Comparison of ENCODE assay signal across 3 cellular contexts in the genomic region with DNA sequence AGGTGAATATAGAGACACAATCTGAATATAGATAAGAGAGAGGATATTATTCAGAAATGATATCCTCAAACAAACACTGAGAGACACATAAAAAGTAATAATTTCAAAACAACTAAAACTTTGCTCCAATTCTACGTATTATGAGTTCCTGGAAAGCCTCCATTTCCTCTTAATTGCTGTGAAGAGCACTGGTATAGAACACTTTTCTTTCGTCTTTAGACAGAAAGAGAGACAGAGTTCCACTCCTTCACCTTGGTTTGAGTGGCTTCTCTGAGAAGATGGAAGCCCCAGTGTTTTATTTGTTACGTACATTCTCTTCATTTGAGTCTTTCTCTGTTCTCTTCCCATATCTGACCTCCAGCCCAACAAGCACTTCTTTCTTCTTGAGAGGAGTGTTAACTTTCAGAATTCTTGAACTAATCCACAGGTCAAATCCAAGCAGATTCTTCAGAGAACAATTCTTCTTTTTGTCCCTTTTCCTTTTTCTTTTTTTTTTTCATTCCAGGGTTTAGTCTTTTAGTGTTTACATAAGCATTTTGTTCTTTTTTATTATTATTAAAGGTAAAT.
TF ChIP-seq lines count a peak whose summit lies in the region.

No MANE protein-coding gene starts in this region.

TF ChIP-seq in SK-N-SH, 30 proteins besides CTCF, POLR2A, EP300 and RAD21:
- no peak for TF ChIP-seq GATA2 (CRISPR knock-in tag; IDR thresholded peaks at IDR 0.05)

TF ChIP-seq in SK-N-SH treated with all-trans-retinoic acid at 6 μM for 48 hours, 23 proteins besides CTCF, POLR2A, EP300 and RAD21:
- TF ChIP-seq, protein P1, sequence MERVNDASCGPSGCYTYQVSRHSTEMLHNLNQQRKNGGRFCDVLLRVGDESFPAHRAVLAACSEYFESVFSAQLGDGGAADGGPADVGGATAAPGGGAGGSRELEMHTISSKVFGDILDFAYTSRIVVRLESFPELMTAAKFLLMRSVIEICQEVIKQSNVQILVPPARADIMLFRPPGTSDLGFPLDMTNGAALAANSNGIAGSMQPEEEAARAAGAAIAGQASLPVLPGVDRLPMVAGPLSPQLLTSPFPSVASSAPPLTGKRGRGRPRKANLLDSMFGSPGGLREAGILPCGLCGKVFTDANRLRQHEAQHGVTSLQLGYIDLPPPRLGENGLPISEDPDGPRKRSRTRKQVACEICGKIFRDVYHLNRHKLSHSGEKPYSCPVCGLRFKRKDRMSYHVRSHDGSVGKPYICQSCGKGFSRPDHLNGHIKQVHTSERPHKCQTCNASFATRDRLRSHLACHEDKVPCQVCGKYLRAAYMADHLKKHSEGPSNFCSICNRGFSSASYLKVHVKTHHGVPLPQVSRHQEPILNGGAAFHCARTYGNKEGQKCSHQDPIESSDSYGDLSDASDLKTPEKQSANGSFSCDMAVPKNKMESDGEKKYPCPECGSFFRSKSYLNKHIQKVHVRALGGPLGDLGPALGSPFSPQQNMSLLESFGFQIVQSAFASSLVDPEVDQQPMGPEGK (CRISPR knock-in tag; IDR thresholded peaks at IDR 0.05; ENCODE audit: borderline replicate concordance): no peak
- TF ChIP-seq ZNF565 (CRISPR knock-in tag; conservative IDR thresholded peaks at IDR 0.05; ENCODE audit: low read depth) (no peak), ISL1 (CRISPR knock-in tag; IDR thresholded peaks at IDR 0.05) (no peak), ZFP30 (CRISPR knock-in tag; IDR thresholded peaks at IDR 0.05) (no peak), BACH2 (CRISPR knock-in tag; IDR thresholded peaks at IDR 0.05; ENCODE audit: borderline replicate concordance) (no peak), ZNF70 (CRISPR knock-in tag; IDR thresholded peaks at IDR 0.05) (no peak), CSRNP3 (CRISPR knock-in tag; IDR thresholded peaks at IDR 0.05) (no peak), RARB (CRISPR knock-in tag; IDR thresholded peaks at IDR 0.05) (no peak), GLIS3 (CRISPR knock-in tag; IDR thresholded peaks at IDR 0.05) (no peak), TOX (CRISPR knock-in tag; IDR thresholded peaks at IDR 0.05; ENCODE audit: borderline replicate concordance) (no peak), PPARA (CRISPR knock-in tag; IDR thresholded peaks at IDR 0.05; ENCODE audit: borderline replicate concordance) (no peak), POU6F1 (CRISPR knock-in tag; IDR thresholded peaks at IDR 0.05; ENCODE audit: borderline replicate concordance, low read depth) (no peak), TCF4 (CRISPR knock-in tag; IDR thresholded peaks at IDR 0.05; ENCODE audit: borderline replicate concordance) (no peak), TSHZ2 (CRISPR knock-in tag; IDR thresholded peaks at IDR 0.05) (no peak)
- TF ChIP-seq, protein P2, sequence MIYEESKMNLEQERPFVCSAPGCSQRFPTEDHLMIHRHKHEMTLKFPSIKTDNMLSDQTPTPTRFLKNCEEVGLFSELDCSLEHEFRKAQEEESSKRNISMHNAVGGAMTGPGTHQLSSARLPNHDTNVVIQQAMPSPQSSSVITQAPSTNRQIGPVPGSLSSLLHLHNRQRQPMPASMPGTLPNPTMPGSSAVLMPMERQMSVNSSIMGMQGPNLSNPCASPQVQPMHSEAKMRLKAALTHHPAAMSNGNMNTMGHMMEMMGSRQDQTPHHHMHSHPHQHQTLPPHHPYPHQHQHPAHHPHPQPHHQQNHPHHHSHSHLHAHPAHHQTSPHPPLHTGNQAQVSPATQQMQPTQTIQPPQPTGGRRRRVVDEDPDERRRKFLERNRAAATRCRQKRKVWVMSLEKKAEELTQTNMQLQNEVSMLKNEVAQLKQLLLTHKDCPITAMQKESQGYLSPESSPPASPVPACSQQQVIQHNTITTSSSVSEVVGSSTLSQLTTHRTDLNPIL (CRISPR knock-in tag; IDR thresholded peaks at IDR 0.05; ENCODE audit: low read depth): no peak

TF ChIP-seq in K562, 482 proteins besides CTCF, POLR2A, EP300 and RAD21:
- TF ChIP-seq STAT5A (IDR thresholded peaks at IDR 0.05; ENCODE audit: borderline replicate concordance, low read length) (no peak), RBBP5 (IDR thresholded peaks at IDR 0.05; ENCODE audit: borderline replicate concordance, insufficient read depth, low read length, poor library complexity, severe bottlenecking) (no peak), ELF4 (CRISPR knock-in tag; IDR thresholded peaks at IDR 0.05) (no peak), ZC3H4 (CRISPR knock-in tag; IDR thresholded peaks at IDR 0.05; ENCODE audit: borderline replicate concordance) (no peak), RBM39 (optimal IDR thresholded peaks at IDR 0.05; ENCODE audit: low read depth, low read length) (no peak), ZSCAN32 (CRISPR knock-in tag; IDR thresholded peaks at IDR 0.05) (no peak), MTA2 (IDR thresholded peaks at IDR 0.05; ENCODE audit: low read depth) (no peak), CTBP1 (IDR thresholded peaks at IDR 0.05; ENCODE audit: borderline replicate concordance) (no peak), NONO (IDR thresholded peaks at IDR 0.05; ENCODE audit: low read depth in 2 of 2, low read length in 1 of 2) (no peak), ZNF696 (CRISPR knock-in tag; conservative IDR thresholded peaks at IDR 0.05) (no peak), RBM34 (IDR thresholded peaks at IDR 0.05; ENCODE audit: borderline replicate concordance, insufficient read depth, low read length) (no peak), CEBPB (tag; IDR thresholded peaks at IDR 0.05) (no peak), THRAP3 (IDR thresholded peaks at IDR 0.05; ENCODE audit: borderline replicate concordance) (no peak), KLF10 (CRISPR knock-in tag; IDR thresholded peaks at IDR 0.05) (no peak), MXI1 (IDR thresholded peaks at IDR 0.05; ENCODE audit: low read depth, low read length) (no peak), TAL1 (IDR thresholded peaks at IDR 0.05) (no peak), SRSF1 (IDR thresholded peaks at IDR 0.05; ENCODE audit: low read depth, low read length) (no peak)
- TF ChIP-seq, protein P3, sequence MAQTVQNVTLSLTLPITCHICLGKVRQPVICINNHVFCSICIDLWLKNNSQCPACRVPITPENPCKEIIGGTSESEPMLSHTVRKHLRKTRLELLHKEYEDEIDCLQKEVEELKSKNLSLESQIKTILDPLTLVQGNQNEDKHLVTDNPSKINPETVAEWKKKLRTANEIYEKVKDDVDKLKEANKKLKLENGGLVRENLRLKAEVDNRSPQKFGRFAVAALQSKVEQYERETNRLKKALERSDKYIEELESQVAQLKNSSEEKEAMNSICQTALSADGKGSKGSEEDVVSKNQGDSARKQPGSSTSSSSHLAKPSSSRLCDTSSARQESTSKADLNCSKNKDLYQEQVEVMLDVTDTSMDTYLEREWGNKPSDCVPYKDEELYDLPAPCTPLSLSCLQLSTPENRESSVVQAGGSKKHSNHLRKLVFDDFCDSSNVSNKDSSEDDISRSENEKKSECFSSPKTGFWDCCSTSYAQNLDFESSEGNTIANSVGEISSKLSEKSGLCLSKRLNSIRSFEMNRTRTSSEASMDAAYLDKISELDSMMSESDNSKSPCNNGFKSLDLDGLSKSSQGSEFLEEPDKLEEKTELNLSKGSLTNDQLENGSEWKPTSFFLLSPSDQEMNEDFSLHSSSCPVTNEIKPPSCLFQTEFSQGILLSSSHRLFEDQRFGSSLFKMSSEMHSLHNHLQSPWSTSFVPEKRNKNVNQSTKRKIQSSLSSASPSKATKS (CRISPR knock-in tag; IDR thresholded peaks at IDR 0.05): no peak
